ENCODE assay signal across 8 cellular contexts in genomic region chr17:36600936-36601302, GRCh38. TPM values are rescaled to one million over a fixed set of nuclear protein-coding genes. Genes with fewer than 3 reads are reported as not detected.
DNase-seq lines count a peak whose midpoint lies in the region; ATAC-seq, FAIRE-seq and TF ChIP-seq lines count a peak whose summit lies in the region.

No MANE protein-coding gene starts in this region.

- no peaks in the 10 kb centered on the region for H3K27me3 Mint-ChIP-seq in astrocyte (ENCODE audit: low read depth, unreplicated experiment)

- H3K27ac ChIP-seq in astrocyte (ENCODE audit: low read depth, low read length) (peak overlapping the region; percentile 80), suprapubic skin (peak overlapping the region; percentile 79)

- TF ChIP-seq CTCF in GM06990 (IDR thresholded peaks at IDR 0.05; ENCODE audit: insufficient read depth, low read length, poor library complexity, severe bottlenecking): peak; percentile 1
- no peak for TF ChIP-seq CTCF in astrocyte (IDR thresholded peaks at IDR 0.05; ENCODE audit: insufficient read depth, low read depth, low read length)
- no peak for TF ChIP-seq CTCF in kidney epithelial cell (IDR thresholded peaks at IDR 0.05; ENCODE audit: insufficient read depth, low read length, poor library complexity, severe bottlenecking)
- TF ChIP-seq CTCF in suprapubic skin (IDR thresholded peaks at IDR 0.05): no peak

- TF ChIP-seq POLR2A in suprapubic skin (IDR thresholded peaks at IDR 0.05): no peak

- WGBS in suprapubic skin: 15% methylated on average over 10 of the region's 10 CpGs

- peak overlapping the region; percentile 88 for H3K4me3 Mint-ChIP-seq in astrocyte (ENCODE audit: unreplicated experiment)

- H2AFZ ChIP-seq in astrocyte (ENCODE audit: low read depth, low read length): peak overlapping the region; percentile 92

- H3K36me3 ChIP-seq in GM06990 (ENCODE audit: control insufficient read depth, insufficient read depth, low read length): peaks cover 1% of the 10 kb centered on the region; the same call in 1 of the 2 replicates
- peaks cover 4% of the 10 kb centered on the region for H3K36me3 ChIP-seq in astrocyte (ENCODE audit: insufficient read depth, low read length)
- peaks cover 1% of the 10 kb centered on the region for H3K36me3 ChIP-seq in kidney epithelial cell (ENCODE audit: control insufficient read depth, insufficient read depth, low read length)
- no peaks in the 10 kb centered on the region for H3K36me3 ChIP-seq in suprapubic skin

- H3K9ac ChIP-seq in astrocyte (ENCODE audit: low read length): peak overlapping the region; percentile 91

- H3K36me3 Mint-ChIP-seq in astrocyte (ENCODE audit: low read depth, unreplicated experiment): peaks cover 4% of the 10 kb centered on the region

- no peak for TF ChIP-seq EP300 in suprapubic skin (IDR thresholded peaks at IDR 0.05)

- H3K4me2 ChIP-seq in astrocyte (ENCODE audit: low read length): peak overlapping the region; percentile 89

- H3K27me3 ChIP-seq in GM06990 (replicated peaks; ENCODE audit: control insufficient read depth, insufficient read depth, low read length): no peaks in the 10 kb centered on the region
- no peaks in the 10 kb centered on the region for H3K27me3 ChIP-seq in astrocyte (ENCODE audit: insufficient read depth, low read length)
- H3K27me3 ChIP-seq in kidney epithelial cell (ENCODE audit: control insufficient read depth, insufficient read depth, low read length): no peaks in the 10 kb centered on the region
- H3K27me3 ChIP-seq in suprapubic skin: no peaks in the 10 kb centered on the region

- H4K20me1 ChIP-seq in astrocyte (ENCODE audit: insufficient read depth, low read length): peaks cover 18% of the 10 kb centered on the region

- FAIRE-seq in astrocyte (lab: Jason Lieb, UNC): no peak

- H3K4me3 ChIP-seq in GM06990 (replicated peaks; ENCODE audit: low read depth, low read length) (peak overlapping the region; percentile 72), astrocyte (ENCODE audit: insufficient read depth, low read depth, low read length) (peak overlapping the region; percentile 97), kidney epithelial cell (ENCODE audit: low read depth, low read length) (peak overlapping the region; percentile 67), suprapubic skin (peak overlapping the region; percentile 76)

- H3K4me1 Mint-ChIP-seq in astrocyte (ENCODE audit: low read depth, unreplicated experiment): peaks cover 8% of the 10 kb centered on the region

- H3K4me1 ChIP-seq in astrocyte (ENCODE audit: insufficient read depth, low read length) (peaks cover 20% of the 10 kb centered on the region), suprapubic skin (peaks cover 26% of the 10 kb centered on the region)

- peak; percentile 2 for ATAC-seq in HG03342 (IDR thresholded peaks at IDR 0.05; ENCODE audit: unreplicated experiment)

- H3K9me3 ChIP-seq in astrocyte (ENCODE audit: insufficient read depth, low read depth, low read length) (no peaks in the 10 kb centered on the region), suprapubic skin (no peaks in the 10 kb centered on the region)

- H3K27ac Mint-ChIP-seq in astrocyte (ENCODE audit: unreplicated experiment): peak overlapping the region; percentile 92

- peaks cover 32% of the 10 kb centered on the region for H3K79me2 ChIP-seq in astrocyte (ENCODE audit: insufficient read depth, low read length)

- DNase-seq in GM06990 (ENCODE audit: extremely low read depth, insufficient read length) (no peak), astrocyte (ENCODE audit: low read depth) (no peak), kidney epithelial cell (ENCODE audit: low read depth) (no peak), suprapubic skin (ENCODE audit: low spot score in 2 of 2) (no peak), NCI-H526 (lab: John Stamatoyannopoulos, UW) (no peak)
- DNase-seq in central memory CD4-positive, alpha-beta T cell: no peak
- DNase-seq in activated effector memory CD4-positive, alpha-beta T cell treated with Interleukin-2 at 50 U/mL for 16 hours: no peak

- H3K9me3 Mint-ChIP-seq in astrocyte (ENCODE audit: unreplicated experiment): no peaks in the 10 kb centered on the region

RNA-seq across cellular contexts. Expression of gene MRM1, which starts 0.5 kb away (rescaled TPM):
- total RNA-seq in astrocyte: 3.1 and 4.8 TPM in 2 replicates
- 6.6 and 8.3 TPM in 2 replicates for total RNA-seq in kidney epithelial cell
- total RNA-seq in suprapubic skin: 1 to 10 TPM; 3.5 to 6.6 (median 4.7) TPM

RNA-seq across cellular contexts. Expression of gene DHRS11, which starts 9.2 kb away (rescaled TPM):
- total RNA-seq in astrocyte (7.1 and 8.8 TPM in 2 replicates), kidney epithelial cell (5.4 and 8.3 TPM in 2 replicates), suprapubic skin (10 to 100 TPM; 10.5 to 19.7 (median 16.9) TPM)

RNA-seq across cellular contexts. Expression of gene GGNBP2, which starts 56.2 kb away (rescaled TPM):
- total RNA-seq in astrocyte (80.0 and 80.8 TPM in 2 replicates), kidney epithelial cell (38.2 and 43.7 TPM in 2 replicates), suprapubic skin (10 to 100 TPM; 49.4 to 84.1 (median 57.1) TPM)
